In genomic region chr2:241746084-241746483, GRCh38 we compare ENCODE assay signal across 30 cellular contexts. TPM values are rescaled to one million over a fixed set of nuclear protein-coding genes. Genes with fewer than 3 reads are reported as not detected.
"Had no signal": no experiment of that assay in that cellular context is flagged by ENCODE, and none has a peak within 500 bp of the region (broad histone marks: within the 10 kb centered on the region; RNA-seq: fewer than 3 reads in every experiment).

No MANE protein-coding gene starts in this region.

- H2AFZ ChIP-seq: hepatocyte, parathyroid adenoma had no signal

- H3K27ac Mint-ChIP-seq: endodermal cell; memory B cell; mesothelial cell of epicardium; stimulated activated naive B cell treated with anti-CD40 and anti-IgM and Interleukin-4, amounts not matched to agents 10 μg/mL and 1 μg/mL and 100 μg/mL, for 72 hours; stimulated activated naive CD8-positive, alpha-beta T cell treated with anti-CD3 and anti-CD28 coated beads, Interleukin-15, amount 100 ng/mL, for 72 hours had no signal

- H3K9ac ChIP-seq: parathyroid adenoma had no signal

- H3K27ac ChIP-seq: coronary artery, hepatocyte, left ventricle myocardium inferior, lower lobe of right lung, parathyroid adenoma, prostate gland, spleen, testis, tibial nerve, upper lobe of right lung, vagina had no signal

- H3K27me3 Mint-ChIP-seq: memory B cell; stimulated activated naive B cell treated with anti-CD40 and anti-IgM and Interleukin-4, amounts not matched to agents 10 μg/mL and 1 μg/mL and 100 μg/mL, for 72 hours; stimulated activated naive CD8-positive, alpha-beta T cell treated with anti-CD3 and anti-CD28 coated beads, Interleukin-15, amount 100 ng/mL, for 72 hours had no signal

- H3K4me1 Mint-ChIP-seq: endodermal cell, mesothelial cell of epicardium, nephron had no signal

- H3K4me3 ChIP-seq: coronary artery, hepatocyte, left ventricle myocardium inferior, lower lobe of right lung, prostate gland, spleen, testis, tibial nerve, upper lobe of right lung, vagina had no signal

- H3K9me3 ChIP-seq: lower lobe of right lung, prostate gland, testis, upper lobe of right lung, vagina had no signal

- H3K4me3 Mint-ChIP-seq: endodermal cell; memory B cell; mesothelial cell of epicardium; nephron; stimulated activated naive B cell treated with anti-CD40 and anti-IgM and Interleukin-4, amounts not matched to agents 10 μg/mL and 1 μg/mL and 100 μg/mL, for 72 hours; stimulated activated naive CD8-positive, alpha-beta T cell treated with anti-CD3 and anti-CD28 coated beads, Interleukin-15, amount 100 ng/mL, for 72 hours had no signal

- DNase-seq: effector CD4-positive, alpha-beta T cell; endodermal cell; foreskin melanocyte; head of caudate nucleus; kidney; left cardiac atrium; left ventricle myocardium inferior; lower lobe of right lung; retina; spleen; stimulated activated CD4-positive, alpha-beta T cell treated with anti-CD3 and anti-CD28 coated beads, Interleukin-15, amount 100 ng/mL, for 24 hours; stimulated activated CD4-positive, alpha-beta T cell treated with anti-CD3 and anti-CD28 coated beads, Interleukin-1b, Interleukin-23, amount 100 ng/mL, for 48 hours; stimulated activated CD4-positive, alpha-beta T cell treated with anti-CD3 and anti-CD28 coated beads, Interleukin-4, amount 100 ng/mL, for 24 hours; stimulated activated naive B cell treated with anti-CD40 and anti-IgM and Interleukin-4, amounts not matched to agents 10 μg/mL and 1 μg/mL and 100 μg/mL, for 72 hours; stimulated activated naive CD8-positive, alpha-beta T cell treated with anti-CD3 and anti-CD28 coated beads, Interleukin-15, amount 100 ng/mL, for 72 hours; testis; upper lobe of right lung had no signal

- H3K79me2 ChIP-seq: hepatocyte had no signal

- H3K4me2 ChIP-seq: hepatocyte had no signal

- H3K4me1 ChIP-seq: lower lobe of right lung, parathyroid adenoma, prostate gland, vagina had no signal

- ATAC-seq: left cardiac atrium; lower lobe of right lung; sciatic nerve; stimulated activated naive B cell treated with anti-CD40 and anti-IgM and Interleukin-4, amounts not matched to agents 10 μg/mL and 1 μg/mL and 100 μg/mL, for 72 hours; stimulated activated naive CD8-positive, alpha-beta T cell treated with anti-CD3 and anti-CD28 coated beads, Interleukin-15, amount 100 ng/mL, for 72 hours; upper lobe of right lung had no signal

- H3K27me3 ChIP-seq: hepatocyte, spleen, testis, tibial nerve, upper lobe of right lung, vagina had no signal

RNA-seq across cellular contexts. Expression of gene GAL3ST2, which starts 30.5 kb away (rescaled TPM):
- total RNA-seq: dermis microvascular lymphatic vessel endothelial cell, left ventricle myocardium inferior, lower lobe of right lung, myocyte, sciatic nerve, skeletal muscle tissue, upper lobe of right lung had no signal
- polyA plus RNA-seq: hepatocyte, spleen had no signal
